Comparison of ENCODE assay signal across 37 cellular contexts in the genomic region with DNA sequence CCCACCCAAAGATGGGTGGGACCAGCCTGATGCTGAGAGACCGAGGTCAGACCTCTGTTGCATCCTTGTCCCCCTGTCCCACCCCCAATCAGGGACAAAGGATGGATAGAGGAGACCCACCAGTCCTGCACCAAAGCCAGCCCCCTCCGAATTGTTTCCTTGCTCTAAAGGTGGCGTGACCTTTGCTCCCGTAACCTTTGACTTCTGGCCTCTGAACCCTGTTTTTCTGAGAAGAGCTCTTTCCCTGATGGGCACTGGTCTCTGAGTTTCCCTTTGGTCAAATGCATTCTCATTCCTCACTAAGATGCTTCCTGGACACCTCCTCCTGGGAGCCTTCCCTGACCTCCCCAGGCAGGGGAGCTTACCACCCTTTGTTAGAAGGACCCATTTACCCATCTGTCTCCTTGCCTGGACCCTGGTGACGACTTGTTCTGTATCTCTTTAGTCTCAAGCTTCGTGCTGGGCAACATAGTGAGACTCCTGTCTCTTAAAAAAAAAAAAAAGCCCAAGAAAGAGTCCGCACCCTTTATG. TPM values are rescaled to one million over a fixed set of nuclear protein-coding genes. Genes with fewer than 3 reads are reported as not detected.
"Had no signal": no experiment of that assay in that cellular context is flagged by ENCODE, and none has a peak within 500 bp of the region (broad histone marks: within the 10 kb centered on the region; RNA-seq: fewer than 3 reads in every experiment).

No MANE protein-coding gene starts in this region.

- H3K27me3 ChIP-seq: body of pancreas, ovary, vagina had no signal

- H3K4me2 ChIP-seq: smooth muscle cell had no signal

- ATAC-seq: activated CD4-positive, alpha-beta T cell treated with anti-CD3 and anti-CD28 coated beads for 36 hours; activated T-cell treated with anti-CD3 and anti-CD28 coated beads, Interleukin-2, amount 50 U/mL, for 72 hours; body of pancreas; heart right ventricle; left lobe of liver; lower lobe of right lung; stimulated activated naive CD8-positive, alpha-beta T cell treated with anti-CD3 and anti-CD28 coated beads, Interleukin-15, amount 100 ng/mL, for 72 hours had no signal

- DNase-seq: activated CD4-positive, alpha-beta T cell treated with anti-CD3 and anti-CD28 coated beads for 36 hours; activated CD4-positive, CD25-positive, alpha-beta regulatory T cell; activated naive CD4-positive, alpha-beta T cell; activated T-cell treated with anti-CD3 and anti-CD28 coated beads for 4 hours; activated T-cell treated with anti-CD3 and anti-CD28 coated beads, Interleukin-2, amount 50 U/mL, for 72 hours; aorta; body of pancreas; dermis blood vessel endothelial cell; effector CD8-positive, alpha-beta T cell; esophagus squamous epithelium; foreskin melanocyte; heart right ventricle; kidney glomerular epithelial cell; lower lobe of right lung; mesenchymal stem cell; ovary; stimulated activated CD4-positive, alpha-beta T cell treated with anti-CD3 and anti-CD28 coated beads, Interleukin-1b, Interleukin-23, amount 100 ng/mL, for 48 hours; stimulated activated CD4-positive, alpha-beta T cell treated with anti-CD3 and anti-CD28 coated beads, Interleukin-4, amount 100 ng/mL, for 4 hours; stimulated activated CD8-positive, alpha-beta memory T cell treated with anti-CD3 and anti-CD28 coated beads, Interleukin-4, amount 100 ng/mL, for 48 hours; stimulated activated naive CD8-positive, alpha-beta T cell treated with anti-CD3 and anti-CD28 coated beads, Interleukin-15, amount 100 ng/mL, for 72 hours; T-helper 1 cell; thyroid gland; upper lobe of left lung had no signal

- H3K27ac Mint-ChIP-seq: activated CD4-positive, alpha-beta T cell treated with anti-CD3 and anti-CD28 coated beads for 36 hours; activated naive CD8-positive, alpha-beta T cell; activated T-cell treated with anti-CD3 and anti-CD28 coated beads, Interleukin-2, amount 50 U/mL, for 72 hours; natural killer cell treated with Interleukin-12 subunit alpha and Interleukin-12 subunit beta and Interleukin-15 and Interleukin-18, amount 100 ng/mL, for 72 hours; progenitor cell of endocrine pancreas; stimulated activated memory B cell treated with anti-CD40 and anti-IgM and Interleukin-4, amounts not matched to agents 10 μg/mL and 1 μg/mL and 100 μg/mL, for 72 hours; T-helper 2 cell treated with Interferon-gamma antibody and Interleukin-4, amounts not matched to agents 5 μg/mL and 100 μg/mL, for 36 hours had no signal

- H3K27ac ChIP-seq: body of pancreas, epithelial cell of prostate, esophagus squamous epithelium, heart right ventricle, lower lobe of right lung, neutrophil, ovary, thyroid gland, upper lobe of left lung, vagina had no signal

- H3K4me3 ChIP-seq: body of pancreas, esophagus squamous epithelium, heart right ventricle, lower lobe of right lung, ovary, smooth muscle cell, thyroid gland, upper lobe of left lung, vagina had no signal

- H3K36me3 Mint-ChIP-seq: activated naive CD8-positive, alpha-beta T cell; natural killer cell treated with Interleukin-12 subunit alpha and Interleukin-12 subunit beta and Interleukin-15 and Interleukin-18, amount 100 ng/mL, for 72 hours; stimulated activated memory B cell treated with anti-CD40 and anti-IgM and Interleukin-4, amounts not matched to agents 10 μg/mL and 1 μg/mL and 100 μg/mL, for 72 hours had no signal

- H3K4me3 Mint-ChIP-seq: activated CD4-positive, alpha-beta T cell treated with anti-CD3 and anti-CD28 coated beads for 36 hours; activated naive CD8-positive, alpha-beta T cell; activated T-cell treated with anti-CD3 and anti-CD28 coated beads, Interleukin-2, amount 50 U/mL, for 72 hours; natural killer cell treated with Interleukin-12 subunit alpha and Interleukin-12 subunit beta and Interleukin-15 and Interleukin-18, amount 100 ng/mL, for 72 hours; stimulated activated memory B cell treated with anti-CD40 and anti-IgM and Interleukin-4, amounts not matched to agents 10 μg/mL and 1 μg/mL and 100 μg/mL, for 72 hours; stimulated activated naive CD8-positive, alpha-beta T cell treated with anti-CD3 and anti-CD28 coated beads, Interleukin-15, amount 100 ng/mL, for 72 hours; T-helper 2 cell treated with Interferon-gamma antibody and Interleukin-4, amounts not matched to agents 5 μg/mL and 100 μg/mL, for 36 hours had no signal

- FAIRE-seq: colon, endometrium had no signal

- H3K9me3 ChIP-seq: body of pancreas, esophagus squamous epithelium, heart right ventricle, lower lobe of right lung, neutrophil, ovary, thyroid gland, upper lobe of left lung, vagina had no signal

- H3K36me3 ChIP-seq: esophagus squamous epithelium, heart right ventricle, lower lobe of right lung, neutrophil, ovary, thyroid gland, upper lobe of left lung, vagina had no signal

- H3K9me3 Mint-ChIP-seq: activated T-cell treated with anti-CD3 and anti-CD28 coated beads, Interleukin-2, amount 50 U/mL, for 72 hours; natural killer cell treated with Interleukin-12 subunit alpha and Interleukin-12 subunit beta and Interleukin-15 and Interleukin-18, amount 100 ng/mL, for 72 hours; stimulated activated memory B cell treated with anti-CD40 and anti-IgM and Interleukin-4, amounts not matched to agents 10 μg/mL and 1 μg/mL and 100 μg/mL, for 72 hours; stimulated activated naive CD8-positive, alpha-beta T cell treated with anti-CD3 and anti-CD28 coated beads, Interleukin-15, amount 100 ng/mL, for 72 hours; T-helper 2 cell treated with Interferon-gamma antibody and Interleukin-4, amounts not matched to agents 5 μg/mL and 100 μg/mL, for 36 hours had no signal

RNA-seq across cellular contexts. Expression of gene NEUROD2, which starts 5.3 kb away (rescaled TPM):
- total RNA-seq: activated CD4-positive, alpha-beta T cell treated with anti-CD3 and anti-CD28 coated beads for 36 hours; activated T-cell treated with anti-CD3 and anti-CD28 coated beads, Interleukin-2, amount 50 U/mL, for 72 hours; aorta; body of pancreas; dermis blood vessel endothelial cell; esophagus squamous epithelium; glomerular endothelial cell; heart right ventricle; left lobe of liver; lower lobe of right lung; natural killer cell treated with Interleukin-12 subunit alpha and Interleukin-12 subunit beta and Interleukin-15 and Interleukin-18, amount 100 ng/mL, for 72 hours; ovary; progenitor cell of endocrine pancreas; renal cortical epithelial cell; smooth muscle cell; thyroid gland; upper lobe of left lung; vagina had no signal
- polyA plus RNA-seq: aorta, heart right ventricle, ovary had no signal

RNA-seq across cellular contexts. Expression of gene PPP1R1B, which starts 13.8 kb away (rescaled TPM):
- total RNA-seq: activated T-cell treated with anti-CD3 and anti-CD28 coated beads, Interleukin-2, amount 50 U/mL, for 72 hours; dermis blood vessel endothelial cell; glomerular endothelial cell; natural killer cell treated with Interleukin-12 subunit alpha and Interleukin-12 subunit beta and Interleukin-15 and Interleukin-18, amount 100 ng/mL, for 72 hours; progenitor cell of endocrine pancreas; smooth muscle cell had no signal
- polyA plus RNA-seq: smooth muscle cell had no signal

RNA-seq across cellular contexts. Expression of gene TCAP, which starts 52.1 kb away (rescaled TPM):
- total RNA-seq: smooth muscle cell had no signal

RNA-seq across cellular contexts. Expression of gene PNMT, which starts 55.3 kb away (rescaled TPM):
- total RNA-seq: activated CD4-positive, alpha-beta T cell treated with anti-CD3 and anti-CD28 coated beads for 36 hours; glomerular endothelial cell; natural killer cell treated with Interleukin-12 subunit alpha and Interleukin-12 subunit beta and Interleukin-15 and Interleukin-18, amount 100 ng/mL, for 72 hours; smooth muscle cell had no signal
